ENCODE assay signal across 26 cellular contexts in genomic region chr1:230107941-230108340, GRCh38. TPM values are rescaled to one million over a fixed set of nuclear protein-coding genes. Genes with fewer than 3 reads are reported as not detected.
A peak's percentile ranks its signal among the peaks of the same experiment; 100 is the strongest.
DNase-seq lines count a peak whose midpoint lies in the region; ATAC-seq and TF ChIP-seq lines count a peak whose summit lies in the region.
"Had no signal": no experiment of that assay in that cellular context is flagged by ENCODE, and none has a peak within 500 bp of the region (broad histone marks: within the 10 kb centered on the region; RNA-seq: fewer than 3 reads in every experiment).

No MANE protein-coding gene starts in this region.

- H3K27me3 ChIP-seq in KMS-11 (ENCODE audit: insufficient read depth, low read depth) (no peaks in the 10 kb centered on the region), colonic mucosa (no peaks in the 10 kb centered on the region)
- H3K27me3 ChIP-seq in CD4-positive, alpha-beta memory T cell (ENCODE audit: insufficient read depth, low read length), result no peaks in the 10 kb centered on the region
- H3K27me3 ChIP-seq: breast epithelium, transverse colon had no signal

- H3K4me1 ChIP-seq in KMS-11 (ENCODE audit: low read depth, poor library complexity, severe bottlenecking) (peaks cover 98% of the 10 kb centered on the region), colonic mucosa (peaks cover 25% of the 10 kb centered on the region)
- H3K4me1 ChIP-seq in CD4-positive, alpha-beta memory T cell (ENCODE audit: insufficient read depth, low read length), result peaks cover 38% of the 10 kb centered on the region

- H3K27ac Mint-ChIP-seq in activated CD4-positive, alpha-beta T cell treated with anti-CD3 and anti-CD28 coated beads for 36 hours, result peak overlapping the region; percentile 73
- peak overlapping the region; percentile 90 for H3K27ac Mint-ChIP-seq in activated naive CD8-positive, alpha-beta T cell treated with anti-CD3 and anti-CD28 coated beads for 36 hours
- no peak overlapping the region for H3K27ac Mint-ChIP-seq in CD4-positive, alpha-beta memory T cell
- H3K27ac Mint-ChIP-seq: T-helper 17 cell had no signal

- H3K4me2 ChIP-seq in KMS-11, result no peak overlapping the region

- peaks cover 93% of the 10 kb centered on the region for H3K79me2 ChIP-seq in KMS-11 (ENCODE audit: insufficient read depth, low read depth)

- peaks cover 10% of the 10 kb centered on the region for H3K36me3 Mint-ChIP-seq in activated CD4-positive, alpha-beta T cell treated with anti-CD3 and anti-CD28 coated beads for 36 hours (ENCODE audit: low read depth)
- H3K36me3 Mint-ChIP-seq in activated naive CD8-positive, alpha-beta T cell treated with anti-CD3 and anti-CD28 coated beads for 36 hours, result peaks cover 31% of the 10 kb centered on the region
- H3K36me3 Mint-ChIP-seq in CD4-positive, alpha-beta memory T cell, result peaks cover under 1 to 3% of the 10 kb centered on the region in 2 donors

- H3K27me3 Mint-ChIP-seq in activated CD4-positive, alpha-beta T cell treated with anti-CD3 and anti-CD28 coated beads for 36 hours, result no peaks in the 10 kb centered on the region
- H3K27me3 Mint-ChIP-seq in activated naive CD8-positive, alpha-beta T cell treated with anti-CD3 and anti-CD28 coated beads for 36 hours, result no peaks in the 10 kb centered on the region
- no peaks in the 10 kb centered on the region for H3K27me3 Mint-ChIP-seq in CD4-positive, alpha-beta memory T cell
- H3K27me3 Mint-ChIP-seq: IgD-negative memory B cell; naive thymus-derived CD4-positive, alpha-beta T cell; T-helper 17 cell had no signal

- H3K9me3 Mint-ChIP-seq in activated CD4-positive, alpha-beta T cell treated with anti-CD3 and anti-CD28 coated beads for 36 hours (ENCODE audit: low read depth), result no peaks in the 10 kb centered on the region
- no peaks in the 10 kb centered on the region for H3K9me3 Mint-ChIP-seq in activated naive CD8-positive, alpha-beta T cell treated with anti-CD3 and anti-CD28 coated beads for 36 hours
- no peaks in the 10 kb centered on the region for H3K9me3 Mint-ChIP-seq in CD4-positive, alpha-beta memory T cell
- H3K9me3 Mint-ChIP-seq: IgD-negative memory B cell; naive thymus-derived CD4-positive, alpha-beta T cell had no signal

- ATAC-seq in activated CD4-positive, alpha-beta T cell treated with anti-CD3 and anti-CD28 coated beads for 36 hours, result no peak
- no peak for ATAC-seq in GM18520 (IDR thresholded peaks at IDR 0.05; ENCODE audit: unreplicated experiment)
- ATAC-seq: naive thymus-derived CD4-positive, alpha-beta T cell; T-helper 17 cell had no signal

- TF ChIP-seq CTCF in AG10803 (conservative IDR thresholded peaks at IDR 0.05; ENCODE audit: low read length) (no peak), KMS-11 (conservative IDR thresholded peaks at IDR 0.05; ENCODE audit: low read depth, low read length) (no peak), colonic mucosa (IDR thresholded peaks at IDR 0.05) (no peak)

- H3K27ac ChIP-seq in KMS-11 (peak overlapping the region; percentile 93; the same call in 1 of the 2 replicates), colonic mucosa (no peak overlapping the region)
- H3K27ac ChIP-seq in CD4-positive, alpha-beta memory T cell (ENCODE audit: low read depth, low read length), result no peak overlapping the region
- H3K27ac ChIP-seq: breast epithelium, epithelial cell of prostate, SK-N-MC had no signal

- POLR2A ChIA-PET in activated CD4-positive, alpha-beta T cell treated with anti-CD3 and anti-CD28 coated beads for 36 hours (lab: Charles Lee), result interaction anchor here (0.5 kb wide), 1 partner anchor 527 kb away, joined by 4 read pairs; no protein-coding TSS in a partner anchor
- POLR2A ChIA-PET in CD4-positive, alpha-beta memory T cell (lab: Charles Lee; ENCODE audit: partially characterized antibody), result no interaction called here

- CTCF ChIA-PET in activated CD4-positive, alpha-beta T cell treated with anti-CD3 and anti-CD28 coated beads for 36 hours (lab: Charles Lee), result interaction anchor here (0.8 to 1.0 kb wide), 2 partner anchors 17 to 35 kb away, joined by 3 read pairs; no protein-coding TSS in a partner anchor
- CTCF ChIA-PET in CD4-positive, alpha-beta memory T cell (lab: Charles Lee; ENCODE audit: partially characterized antibody), result no interaction called here

- H3K4me1 Mint-ChIP-seq in activated CD4-positive, alpha-beta T cell treated with anti-CD3 and anti-CD28 coated beads for 36 hours, result peaks cover 100% of the 10 kb centered on the region
- H3K4me1 Mint-ChIP-seq in activated naive CD8-positive, alpha-beta T cell treated with anti-CD3 and anti-CD28 coated beads for 36 hours, result peaks cover 93% of the 10 kb centered on the region
- H3K4me1 Mint-ChIP-seq in CD4-positive, alpha-beta memory T cell, result peaks cover 42 to 70% (median 52%) of the 10 kb centered on the region in 4 donors

- no peaks in the 10 kb centered on the region for H4K20me1 ChIP-seq in KMS-11 (ENCODE audit: insufficient read depth)

- H3K9ac ChIP-seq in KMS-11, result no peak overlapping the region
- H3K9ac ChIP-seq in colonic mucosa (ENCODE audit: low read depth in 2 of 2, low read length in 2 of 2), result no peak overlapping the region

- H3K4me3 ChIP-seq in AG10803 (ENCODE audit: low read length) (no peak overlapping the region), KMS-11 (IDR thresholded peaks at IDR 0.05; ENCODE audit: insufficient read depth, low read depth, low read length) (no peak overlapping the region), colonic mucosa (no peak overlapping the region)
- no peak overlapping the region for H3K4me3 ChIP-seq in CD4-positive, alpha-beta memory T cell (ENCODE audit: low read length in 2 of 2)
- H3K4me3 ChIP-seq: breast epithelium, HAP-1, SK-N-MC, transverse colon had no signal

- H3K9me3 ChIP-seq in colonic mucosa, result no peaks in the 10 kb centered on the region
- H3K9me3 ChIP-seq in CD4-positive, alpha-beta memory T cell (ENCODE audit: control insufficient read depth in 1 of 2, low read length in 2 of 2), result no peaks in the 10 kb centered on the region
- H3K9me3 ChIP-seq: breast epithelium, HAP-1, transverse colon had no signal

- no peak for DNase-seq in activated CD4-positive, alpha-beta T cell treated with anti-CD3 and anti-CD28 coated beads for 36 hours
- DNase-seq in activated CD4-positive, alpha-beta T cell treated with anti-CD3 and anti-CD28 coated beads for 4 hours, result no peak
- DNase-seq in AG10803 (ENCODE audit: low read depth), result peak; percentile 60
- no peak for DNase-seq in activated naive CD8-positive, alpha-beta T cell treated with anti-CD3 and anti-CD28 coated beads for 36 hours
- DNase-seq in colonic mucosa, result no peak
- no peak for DNase-seq in CD4-positive, alpha-beta memory T cell
- DNase-seq: activated gamma-delta T cell treated with Interleukin-2 at 50 U/mL for 16 hours; AML-193; DMS53; effector CD8-positive, alpha-beta T cell; glutamatergic neuron; midbrain; naive thymus-derived CD4-positive, alpha-beta T cell; NCI-H2029 treated with DMSO at 0.1 percent for 48 hours; NCI-H226; NCI-H748 treated with DMSO at 0.1 percent for 48 hours; occipital lobe; T-helper 17 cell; transverse colon had no signal

- H2AFZ ChIP-seq in KMS-11 (ENCODE audit: low read depth), result no peak overlapping the region

- intact Hi-C loops in activated CD4-positive, alpha-beta T cell treated with anti-CD3 and anti-CD28 coated beads for 36 hours (cut with DNase I, micrococcal nuclease), result loop anchor here (5.0 to 10.0 kb wide), 3 partner anchors 443 to 666 kb away; partner anchors contain the start of gene ABCB10 (in 1 of the 2)
- intact Hi-C loops in colonic mucosa (cut with DNase I), result no loop called here
- intact Hi-C loops in CD4-positive, alpha-beta memory T cell (cut with micrococcal nuclease), result no loop called here

- no peaks in the 10 kb centered on the region for H3K36me3 ChIP-seq in KMS-11 (ENCODE audit: insufficient read depth)
- H3K36me3 ChIP-seq in colonic mucosa, result no peaks in the 10 kb centered on the region
- H3K36me3 ChIP-seq in CD4-positive, alpha-beta memory T cell (ENCODE audit: insufficient read depth, low read length), result no peaks in the 10 kb centered on the region
- H3K36me3 ChIP-seq: breast epithelium, HAP-1, transverse colon had no signal

- H3K4me3 Mint-ChIP-seq in activated CD4-positive, alpha-beta T cell treated with anti-CD3 and anti-CD28 coated beads for 36 hours, result no peak overlapping the region
- no peak overlapping the region for H3K4me3 Mint-ChIP-seq in activated naive CD8-positive, alpha-beta T cell treated with anti-CD3 and anti-CD28 coated beads for 36 hours
- no peak overlapping the region for H3K4me3 Mint-ChIP-seq in CD4-positive, alpha-beta memory T cell
- H3K4me3 Mint-ChIP-seq: IgD-negative memory B cell, T-helper 17 cell had no signal

RNA-seq across cellular contexts. Expression of gene GALNT2, which starts 40.9 kb away (rescaled TPM):
- total RNA-seq in activated CD4-positive, alpha-beta T cell treated with anti-CD3 and anti-CD28 coated beads for 36 hours, result 10 to 100 TPM; 48.2 to 51.0 TPM
- total RNA-seq in activated naive CD8-positive, alpha-beta T cell treated with anti-CD3 and anti-CD28 coated beads for 36 hours, result 10 to 100 TPM; 46.5 to 48.2 TPM
- 10 to 100 TPM; 47.4 to 67.3 TPM for total RNA-seq in colonic mucosa
- total RNA-seq in CD4-positive, alpha-beta memory T cell, result 10 to 100 TPM; 18.9 to 20.9 TPM
- 10 to 100 TPM; 11.5 to 12.6 TPM for polyA plus RNA-seq in CD4-positive, alpha-beta memory T cell

Comparison
In these comparisons a context has a peak if more than half of its experiments do, and no peak if none do; other contexts are left out.
1. H3K27ac Mint-ChIP-seq: peak in activated CD4-positive, alpha-beta T cell treated with anti-CD3 and anti-CD28 coated beads for 36 hours (single experiment) and activated naive CD8-positive, alpha-beta T cell treated with anti-CD3 and anti-CD28 coated beads for 36 hours (single experiment); none in CD4-positive, alpha-beta memory T cell (0 of 7).
2. intact Hi-C loops: an anchor here in activated CD4-positive, alpha-beta T cell treated with anti-CD3 and anti-CD28 coated beads for 36 hours (5.0 to 10.0 kb wide); none called in colonic mucosa and CD4-positive, alpha-beta memory T cell.